13 cellular contexts compared by ENCODE assay signal in genomic region chrX:129347291-129347690, GRCh38.
DNase-seq lines count a peak whose midpoint lies in the region; ATAC-seq, FAIRE-seq and TF ChIP-seq lines count a peak whose summit lies in the region.
"Had no signal": no experiment of that assay in that cellular context is flagged by ENCODE, and none has a peak within 500 bp of the region (broad histone marks: within the 10 kb centered on the region; RNA-seq: fewer than 3 reads in every experiment).

No MANE protein-coding gene starts in this region.

- no peaks in the 10 kb centered on the region for H3K4me1 ChIP-seq in OCI-LY3 (ENCODE audit: low read length)
- no peaks in the 10 kb centered on the region for H3K4me1 ChIP-seq in CD4-positive, alpha-beta memory T cell (ENCODE audit: insufficient read depth, low read length)
- H3K4me1 ChIP-seq: left ventricle myocardium inferior, stomach had no signal

- no peak overlapping the region for H3K4me3 ChIP-seq in GM12875 (ENCODE audit: low read depth, low read length)
- no peak overlapping the region for H3K4me3 ChIP-seq in OCI-LY3 (ENCODE audit: low read length)
- H3K4me3 ChIP-seq in CD4-positive, alpha-beta memory T cell (ENCODE audit: low read length in 2 of 2) = no peak overlapping the region
- H3K4me3 ChIP-seq: K562, left ventricle myocardium inferior, stomach had no signal

- H3K27me3 Mint-ChIP-seq in nephron progenitor cell (ENCODE audit: low read depth, poor library complexity) = no peaks in the 10 kb centered on the region
- H3K27me3 Mint-ChIP-seq in CD4-positive, alpha-beta memory T cell = peaks cover 0 to 2% of the 10 kb centered on the region in 2 donors

- H3K27me3 ChIP-seq in OCI-LY3 (ENCODE audit: low read depth, low read length) = no peaks in the 10 kb centered on the region
- no peaks in the 10 kb centered on the region for H3K27me3 ChIP-seq in CD4-positive, alpha-beta memory T cell (ENCODE audit: insufficient read depth, low read length)
- H3K27me3 ChIP-seq: stomach had no signal

- H3K4me3 Mint-ChIP-seq in nephron progenitor cell = no peak overlapping the region
- H3K4me3 Mint-ChIP-seq in CD4-positive, alpha-beta memory T cell = no peak overlapping the region
- H3K4me3 Mint-ChIP-seq: CD8-positive, alpha-beta T cell had no signal

- peak; percentile 66 for ATAC-seq in HG02759 (IDR thresholded peaks at IDR 0.05; ENCODE audit: unreplicated experiment)
- ATAC-seq: activated CD4-positive, CD25-positive, alpha-beta regulatory T cell treated with anti-CD3 and anti-CD28 coated beads, Interleukin-2, amount 50 U/mL, for 24 hours; CD8-positive, alpha-beta T cell; K562 had no signal

- no peak for FAIRE-seq in HTR-8/SVneo (lab: Jason Lieb, UNC)
- FAIRE-seq: K562 had no signal

- no peaks in the 10 kb centered on the region for H3K79me2 ChIP-seq in OCI-LY3 (ENCODE audit: low read length)

- H3K9ac ChIP-seq in OCI-LY3 (ENCODE audit: low read length) = no peak overlapping the region

- no peaks in the 10 kb centered on the region for H3K4me1 Mint-ChIP-seq in nephron progenitor cell
- H3K4me1 Mint-ChIP-seq in CD4-positive, alpha-beta memory T cell = peaks cover 0 to 1% (median 0%) of the 10 kb centered on the region in 4 donors

- no peak overlapping the region for H3K27ac Mint-ChIP-seq in nephron progenitor cell
- no peak overlapping the region for H3K27ac Mint-ChIP-seq in CD4-positive, alpha-beta memory T cell
- H3K27ac Mint-ChIP-seq: CD8-positive, alpha-beta T cell had no signal

- peaks cover 63% of the 10 kb centered on the region for H3K9me3 Mint-ChIP-seq in nephron progenitor cell
- peaks cover 0 to 6% (median 0%) of the 10 kb centered on the region in 8 donors for H3K9me3 Mint-ChIP-seq in CD4-positive, alpha-beta memory T cell

- TF ChIP-seq CTCF in GM12875 (IDR thresholded peaks at IDR 0.05; ENCODE audit: borderline replicate concordance, insufficient read depth, low read depth, low read length) = peak; percentile 51
- TF ChIP-seq CTCF in OCI-LY3 (IDR thresholded peaks at IDR 0.05; ENCODE audit: low read depth, low read length) = peak; percentile 13; the same call in 1 of the 2 replicates
- TF ChIP-seq CTCF in nephron progenitor cell (IDR thresholded peaks at IDR 0.05) = peak; percentile 10

- H3K36me3 ChIP-seq in OCI-LY3 (replicated peaks; ENCODE audit: low read depth, low read length) = no peaks in the 10 kb centered on the region
- H3K36me3 ChIP-seq in CD4-positive, alpha-beta memory T cell (ENCODE audit: insufficient read depth, low read length) = no peaks in the 10 kb centered on the region

- POLR2A ChIA-PET in CD4-positive, alpha-beta memory T cell (lab: Charles Lee; ENCODE audit: partially characterized antibody) = no interaction called here

- H3K36me3 Mint-ChIP-seq in nephron progenitor cell (ENCODE audit: low read depth) = peaks cover 60% of the 10 kb centered on the region
- no peaks in the 10 kb centered on the region for H3K36me3 Mint-ChIP-seq in CD4-positive, alpha-beta memory T cell
- H3K36me3 Mint-ChIP-seq: CD8-positive, alpha-beta T cell had no signal

- CTCF ChIA-PET in CD4-positive, alpha-beta memory T cell (lab: Charles Lee; ENCODE audit: partially characterized antibody) = no interaction called here

- H4K20me1 ChIP-seq in OCI-LY3 (ENCODE audit: insufficient read depth, low read length) = no peaks in the 10 kb centered on the region

- H3K27ac ChIP-seq in OCI-LY3 (ENCODE audit: low read length) = no peak overlapping the region
- no peak overlapping the region for H3K27ac ChIP-seq in CD4-positive, alpha-beta memory T cell (ENCODE audit: low read depth, low read length)
- H3K27ac ChIP-seq: left ventricle myocardium inferior, stomach had no signal

- DNase-seq in nephron progenitor cell = no peak
- no peak for DNase-seq in COR-L47 (lab: John Stamatoyannopoulos, UW)
- no peak for DNase-seq in CD4-positive, alpha-beta memory T cell
- DNase-seq in HTR-8/SVneo (ENCODE audit: insufficient read length, low spot score) = no peak
- DNase-seq: CD8-positive, alpha-beta T cell; left ventricle myocardium inferior; NCI-H2081 treated with DMSO at 0.1 percent for 48 hours; stomach had no signal

- H2AFZ ChIP-seq in OCI-LY3 (ENCODE audit: low read depth, low read length) = no peak overlapping the region

- intact Hi-C loops in CD4-positive, alpha-beta memory T cell (cut with micrococcal nuclease) = no loop called here

- no peaks in the 10 kb centered on the region for H3K9me3 ChIP-seq in OCI-LY3 (ENCODE audit: insufficient read depth, low read length)
- no peaks in the 10 kb centered on the region for H3K9me3 ChIP-seq in CD4-positive, alpha-beta memory T cell (ENCODE audit: control insufficient read depth in 1 of 2, low read length in 2 of 2)

- H3K4me2 ChIP-seq in OCI-LY3 (ENCODE audit: low read length) = no peak overlapping the region
